In the genomic region with DNA sequence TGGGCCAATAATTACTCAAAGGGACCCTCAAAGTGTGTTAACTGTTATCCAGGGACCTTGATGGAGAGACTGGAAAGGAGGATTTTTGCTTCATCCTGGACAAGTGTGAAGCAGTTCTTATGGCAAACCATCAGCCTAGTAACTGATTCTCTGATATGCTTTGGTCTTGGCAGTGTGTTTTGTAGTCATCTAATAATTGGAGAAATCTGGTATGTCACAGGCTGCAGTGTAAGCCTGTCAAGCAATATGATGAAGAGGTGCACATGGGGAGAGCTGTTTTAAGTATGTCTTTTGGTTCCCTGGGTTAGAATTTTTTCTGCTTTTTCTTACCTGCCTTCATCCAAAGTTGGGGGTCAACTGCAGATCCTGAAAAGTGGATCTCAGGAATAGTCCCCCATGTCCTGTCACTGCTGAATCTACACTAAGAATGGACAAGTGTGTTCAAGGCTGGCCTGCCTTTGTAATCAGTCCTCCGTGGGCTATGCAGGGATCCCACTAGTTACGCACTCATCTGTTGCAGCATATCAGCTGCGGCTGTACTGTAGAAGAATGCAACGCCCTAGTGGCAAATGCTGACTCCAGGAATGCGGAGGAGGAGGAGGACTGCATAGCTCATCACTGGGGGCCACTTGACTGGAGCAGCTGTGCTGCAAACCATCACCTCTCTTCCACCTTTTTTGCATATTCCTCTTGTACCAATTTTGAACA, we compare ENCODE assay signal across 2 cellular contexts.
TF ChIP-seq lines count a peak whose summit lies in the region.

No MANE protein-coding gene starts in this region.

TF ChIP-seq in HEK293, 187 proteins besides CTCF, POLR2A, EP300 and RAD21 (continued from another document and continues in another):
- TF ChIP-seq ZNF239 (tag by site-specific recombination; IDR thresholded peaks at IDR 0.05) (no peak), REPIN1 (tag by site-specific recombination; IDR thresholded peaks at IDR 0.05; ENCODE audit: low read depth) (no peak), EGR2 (tag by site-specific recombination; IDR thresholded peaks at IDR 0.05; ENCODE audit: low read depth) (peak; percentile 57), ZNF629 (tag by site-specific recombination; IDR thresholded peaks at IDR 0.05) (peak; percentile 18; the same call in 1 of the 2 replicates), FEZF1 (tag by site-specific recombination; IDR thresholded peaks at IDR 0.05) (peak; percentile 72), ZNF184 (tag by site-specific recombination; IDR thresholded peaks at IDR 0.05) (0 out of 2 replicates have a peak, but pooled peaks have one; percentile 14), WT1 (tag by site-specific recombination; IDR thresholded peaks at IDR 0.05) (no peak), KLF10 (tag by site-specific recombination; IDR thresholded peaks at IDR 0.05) (peak; percentile 48), ZNF600 (tag by site-specific recombination; IDR thresholded peaks at IDR 0.05) (peak; percentile 60; the same call in 1 of the 2 replicates), KLF8 (tag by site-specific recombination; IDR thresholded peaks at IDR 0.05) (peak; percentile 18; the same call in 1 of the 2 replicates), ZBTB21 (tag by site-specific recombination; IDR thresholded peaks at IDR 0.05) (no peak), KLF1 (tag by site-specific recombination; IDR thresholded peaks at IDR 0.05) (peak; percentile 64), ZNF660 (tag by site-specific recombination; IDR thresholded peaks at IDR 0.05) (peak; percentile 16; the same call in 1 of the 2 replicates), KLF7 (tag by site-specific recombination; IDR thresholded peaks at IDR 0.05; ENCODE audit: borderline replicate concordance) (no peak), ZBTB20 (tag by site-specific recombination; IDR thresholded peaks at IDR 0.05) (no peak), SP7 (tag by site-specific recombination; IDR thresholded peaks at IDR 0.05) (peak; percentile 43), SCRT1 (tag by site-specific recombination; IDR thresholded peaks at IDR 0.05; ENCODE audit: borderline replicate concordance) (peak; percentile 75), ZNF10 (tag by site-specific recombination; IDR thresholded peaks at IDR 0.05) (peak; percentile 58; the same call in 1 of the 2 replicates)
- TF ChIP-seq, protein P1, sequence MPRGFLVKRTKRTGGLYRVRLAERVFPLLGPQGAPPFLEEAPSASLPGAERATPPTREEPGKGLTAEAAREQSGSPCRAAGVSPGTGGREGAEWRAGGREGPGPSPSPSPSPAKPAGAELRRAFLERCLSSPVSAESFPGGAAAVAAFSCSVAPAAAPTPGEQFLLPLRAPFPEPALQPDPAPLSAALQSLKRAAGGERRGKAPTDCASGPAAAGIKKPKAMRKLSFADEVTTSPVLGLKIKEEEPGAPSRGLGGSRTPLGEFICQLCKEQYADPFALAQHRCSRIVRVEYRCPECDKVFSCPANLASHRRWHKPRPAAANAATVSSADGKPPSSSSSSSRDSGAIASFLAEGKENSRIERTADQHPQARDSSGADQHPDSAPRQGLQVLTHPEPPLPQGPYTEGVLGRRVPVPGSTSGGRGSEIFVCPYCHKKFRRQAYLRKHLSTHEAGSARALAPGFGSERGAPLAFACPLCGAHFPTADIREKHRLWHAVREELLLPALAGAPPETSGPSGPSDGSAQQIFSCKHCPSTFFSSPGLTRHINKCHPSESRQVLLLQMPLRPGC (tag by site-specific recombination; IDR thresholded peaks at IDR 0.05), result peak; percentile 97
- TF ChIP-seq, protein P2, sequence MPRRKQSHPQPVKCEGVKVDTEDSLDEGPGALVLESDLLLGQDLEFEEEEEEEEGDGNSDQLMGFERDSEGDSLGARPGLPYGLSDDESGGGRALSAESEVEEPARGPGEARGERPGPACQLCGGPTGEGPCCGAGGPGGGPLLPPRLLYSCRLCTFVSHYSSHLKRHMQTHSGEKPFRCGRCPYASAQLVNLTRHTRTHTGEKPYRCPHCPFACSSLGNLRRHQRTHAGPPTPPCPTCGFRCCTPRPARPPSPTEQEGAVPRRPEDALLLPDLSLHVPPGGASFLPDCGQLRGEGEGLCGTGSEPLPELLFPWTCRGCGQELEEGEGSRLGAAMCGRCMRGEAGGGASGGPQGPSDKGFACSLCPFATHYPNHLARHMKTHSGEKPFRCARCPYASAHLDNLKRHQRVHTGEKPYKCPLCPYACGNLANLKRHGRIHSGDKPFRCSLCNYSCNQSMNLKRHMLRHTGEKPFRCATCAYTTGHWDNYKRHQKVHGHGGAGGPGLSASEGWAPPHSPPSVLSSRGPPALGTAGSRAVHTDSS (tag by site-specific recombination; IDR thresholded peaks at IDR 0.05), result peak; percentile 33; the same call in 1 of the 2 replicates
- TF ChIP-seq, protein P3, sequence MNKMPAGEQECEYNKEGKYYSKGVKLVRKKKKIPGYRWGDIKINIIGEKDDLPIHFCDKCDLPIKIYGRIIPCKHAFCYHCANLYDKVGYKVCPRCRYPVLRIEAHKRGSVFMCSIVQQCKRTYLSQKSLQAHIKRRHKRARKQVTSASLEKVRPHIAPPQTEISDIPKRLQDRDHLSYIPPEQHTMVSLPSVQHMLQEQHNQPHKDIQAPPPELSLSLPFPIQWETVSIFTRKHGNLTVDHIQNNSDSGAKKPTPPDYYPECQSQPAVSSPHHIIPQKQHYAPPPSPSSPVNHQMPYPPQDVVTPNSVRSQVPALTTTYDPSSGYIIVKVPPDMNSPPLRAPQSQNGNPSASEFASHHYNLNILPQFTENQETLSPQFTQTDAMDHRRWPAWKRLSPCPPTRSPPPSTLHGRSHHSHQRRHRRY (tag by site-specific recombination; IDR thresholded peaks at IDR 0.05), result no peak
- TF ChIP-seq, protein P4, sequence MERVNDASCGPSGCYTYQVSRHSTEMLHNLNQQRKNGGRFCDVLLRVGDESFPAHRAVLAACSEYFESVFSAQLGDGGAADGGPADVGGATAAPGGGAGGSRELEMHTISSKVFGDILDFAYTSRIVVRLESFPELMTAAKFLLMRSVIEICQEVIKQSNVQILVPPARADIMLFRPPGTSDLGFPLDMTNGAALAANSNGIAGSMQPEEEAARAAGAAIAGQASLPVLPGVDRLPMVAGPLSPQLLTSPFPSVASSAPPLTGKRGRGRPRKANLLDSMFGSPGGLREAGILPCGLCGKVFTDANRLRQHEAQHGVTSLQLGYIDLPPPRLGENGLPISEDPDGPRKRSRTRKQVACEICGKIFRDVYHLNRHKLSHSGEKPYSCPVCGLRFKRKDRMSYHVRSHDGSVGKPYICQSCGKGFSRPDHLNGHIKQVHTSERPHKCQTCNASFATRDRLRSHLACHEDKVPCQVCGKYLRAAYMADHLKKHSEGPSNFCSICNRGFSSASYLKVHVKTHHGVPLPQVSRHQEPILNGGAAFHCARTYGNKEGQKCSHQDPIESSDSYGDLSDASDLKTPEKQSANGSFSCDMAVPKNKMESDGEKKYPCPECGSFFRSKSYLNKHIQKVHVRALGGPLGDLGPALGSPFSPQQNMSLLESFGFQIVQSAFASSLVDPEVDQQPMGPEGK (tag by site-specific recombination; IDR thresholded peaks at IDR 0.05), result peak; percentile 45; the same call in 1 of the 2 replicates

TF ChIP-seq in SK-N-SH, 30 proteins besides CTCF, POLR2A, EP300 and RAD21 (continued from another document):
- TF ChIP-seq RXRA (IDR thresholded peaks at IDR 0.05; ENCODE audit: borderline replicate concordance, low read depth) (no peak), ELF1 (IDR thresholded peaks at IDR 0.05) (no peak), RFX5 (IDR thresholded peaks at IDR 0.05; ENCODE audit: low read length) (no peak), POLR2AphosphoS5 (IDR thresholded peaks at IDR 0.05; ENCODE audit: low read depth, low read length) (no peak), TEAD4 (IDR thresholded peaks at IDR 0.05; ENCODE audit: borderline replicate concordance, insufficient read depth) (peak; percentile 60; the same call in 1 of the 2 replicates), SIN3A (IDR thresholded peaks at IDR 0.05; ENCODE audit: borderline replicate concordance, low read depth, low read length) (peak; percentile 54; the same call in 1 of the 2 replicates), GABPA (IDR thresholded peaks at IDR 0.05; ENCODE audit: low read depth) (no peak), NFIC (IDR thresholded peaks at IDR 0.05; ENCODE audit: borderline replicate concordance) (no peak), JUND (IDR thresholded peaks at IDR 0.05) (no peak), MXI1 (IDR thresholded peaks at IDR 0.05; ENCODE audit: low read depth, low read length) (peak; percentile 87; the same call in 1 of the 2 replicates), TCF12 (IDR thresholded peaks at IDR 0.05) (0 out of 2 replicates have a peak, but pooled peaks have one; percentile 16), YY1 (IDR thresholded peaks at IDR 0.05; ENCODE audit: low read depth) (no peak), FOXJ3 (CRISPR knock-in tag; IDR thresholded peaks at IDR 0.05) (no peak)
- TF ChIP-seq, protein P5, sequence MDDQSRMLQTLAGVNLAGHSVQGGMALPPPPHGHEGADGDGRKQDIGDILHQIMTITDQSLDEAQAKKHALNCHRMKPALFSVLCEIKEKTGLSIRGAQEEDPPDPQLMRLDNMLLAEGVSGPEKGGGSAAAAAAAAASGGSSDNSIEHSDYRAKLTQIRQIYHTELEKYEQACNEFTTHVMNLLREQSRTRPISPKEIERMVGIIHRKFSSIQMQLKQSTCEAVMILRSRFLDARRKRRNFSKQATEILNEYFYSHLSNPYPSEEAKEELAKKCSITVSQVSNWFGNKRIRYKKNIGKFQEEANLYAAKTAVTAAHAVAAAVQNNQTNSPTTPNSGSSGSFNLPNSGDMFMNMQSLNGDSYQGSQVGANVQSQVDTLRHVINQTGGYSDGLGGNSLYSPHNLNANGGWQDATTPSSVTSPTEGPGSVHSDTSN (IDR thresholded peaks at IDR 0.05), result no peak
- TF ChIP-seq, protein P6, sequence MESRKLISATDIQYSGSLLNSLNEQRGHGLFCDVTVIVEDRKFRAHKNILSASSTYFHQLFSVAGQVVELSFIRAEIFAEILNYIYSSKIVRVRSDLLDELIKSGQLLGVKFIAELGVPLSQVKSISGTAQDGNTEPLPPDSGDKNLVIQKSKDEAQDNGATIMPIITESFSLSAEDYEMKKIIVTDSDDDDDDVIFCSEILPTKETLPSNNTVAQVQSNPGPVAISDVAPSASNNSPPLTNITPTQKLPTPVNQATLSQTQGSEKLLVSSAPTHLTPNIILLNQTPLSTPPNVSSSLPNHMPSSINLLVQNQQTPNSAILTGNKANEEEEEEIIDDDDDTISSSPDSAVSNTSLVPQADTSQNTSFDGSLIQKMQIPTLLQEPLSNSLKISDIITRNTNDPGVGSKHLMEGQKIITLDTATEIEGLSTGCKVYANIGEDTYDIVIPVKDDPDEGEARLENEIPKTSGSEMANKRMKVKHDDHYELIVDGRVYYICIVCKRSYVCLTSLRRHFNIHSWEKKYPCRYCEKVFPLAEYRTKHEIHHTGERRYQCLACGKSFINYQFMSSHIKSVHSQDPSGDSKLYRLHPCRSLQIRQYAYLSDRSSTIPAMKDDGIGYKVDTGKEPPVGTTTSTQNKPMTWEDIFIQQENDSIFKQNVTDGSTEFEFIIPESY (IDR thresholded peaks at IDR 0.05; ENCODE audit: borderline replicate concordance, low read depth), result no peak
- TF ChIP-seq, protein P7, sequence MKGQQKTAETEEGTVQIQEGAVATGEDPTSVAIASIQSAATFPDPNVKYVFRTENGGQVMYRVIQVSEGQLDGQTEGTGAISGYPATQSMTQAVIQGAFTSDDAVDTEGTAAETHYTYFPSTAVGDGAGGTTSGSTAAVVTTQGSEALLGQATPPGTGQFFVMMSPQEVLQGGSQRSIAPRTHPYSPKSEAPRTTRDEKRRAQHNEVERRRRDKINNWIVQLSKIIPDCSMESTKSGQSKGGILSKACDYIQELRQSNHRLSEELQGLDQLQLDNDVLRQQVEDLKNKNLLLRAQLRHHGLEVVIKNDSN (IDR thresholded peaks at IDR 0.05; ENCODE audit: borderline replicate concordance, low read depth), result no peak
- TF ChIP-seq, protein P8, sequence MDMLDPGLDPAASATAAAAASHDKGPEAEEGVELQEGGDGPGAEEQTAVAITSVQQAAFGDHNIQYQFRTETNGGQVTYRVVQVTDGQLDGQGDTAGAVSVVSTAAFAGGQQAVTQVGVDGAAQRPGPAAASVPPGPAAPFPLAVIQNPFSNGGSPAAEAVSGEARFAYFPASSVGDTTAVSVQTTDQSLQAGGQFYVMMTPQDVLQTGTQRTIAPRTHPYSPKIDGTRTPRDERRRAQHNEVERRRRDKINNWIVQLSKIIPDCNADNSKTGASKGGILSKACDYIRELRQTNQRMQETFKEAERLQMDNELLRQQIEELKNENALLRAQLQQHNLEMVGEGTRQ (IDR thresholded peaks at IDR 0.05; ENCODE audit: borderline replicate concordance, low read depth, low read length), result no peak
